In the genomic region with DNA sequence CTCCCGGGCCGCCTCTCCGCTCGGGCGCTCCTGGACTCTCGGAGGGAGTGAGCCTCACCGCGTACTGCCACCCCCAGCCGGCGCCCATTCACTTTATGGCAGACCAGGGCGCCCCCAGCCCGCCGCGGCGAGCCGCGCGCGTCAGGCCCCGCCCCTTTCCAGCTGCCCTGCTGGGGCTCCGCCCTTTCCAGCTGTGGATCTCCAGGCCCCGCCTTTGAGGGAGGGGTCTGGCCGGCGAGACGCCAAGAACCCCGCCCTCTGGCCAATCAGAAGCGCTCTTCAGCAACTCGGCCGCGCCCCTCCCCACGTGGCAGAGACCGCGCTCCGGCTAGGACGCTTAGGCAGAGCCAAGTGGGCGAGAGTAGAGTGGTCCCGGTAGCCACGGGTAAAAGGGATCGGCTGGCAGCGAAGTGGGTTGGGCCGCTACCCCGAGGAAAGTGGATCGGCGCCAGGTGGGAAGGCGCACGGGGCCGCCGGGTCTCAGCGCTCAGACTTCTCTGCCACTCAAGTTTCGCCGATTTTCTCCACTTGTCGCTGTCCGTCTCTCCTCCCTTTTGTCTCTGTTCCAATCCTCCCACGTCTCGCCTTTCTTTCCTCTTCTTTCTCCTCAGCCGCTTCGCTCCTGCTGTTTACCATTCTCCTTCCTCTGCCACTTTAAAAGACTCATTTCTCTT, we compare ENCODE assay signal across 8 cellular contexts. TPM values are rescaled to one million over a fixed set of nuclear protein-coding genes. Genes with fewer than 3 reads are reported as not detected.
DNase-seq lines count a peak whose midpoint lies in the region; ATAC-seq lines count a peak whose summit lies in the region.

A gene (minus strand): TSS at position 69 of the 674 bp plus-strand sequence. CDS start 9,432 bp downstream, outside the sequence.

- WGBS in ectodermal cell, 2 experiments, result 1% methylated on average over 57 of the region's 57 CpGs

- H3K27ac ChIP-seq in ectodermal cell (ENCODE audit: insufficient read depth, low read depth, low read length, poor library complexity, severe bottlenecking), result no peak within 1 kb of the TSS

- H3K27me3 Mint-ChIP-seq in activated CD8-positive, alpha-beta T cell treated with anti-CD3 and anti-CD28 coated beads, Interleukin-2, amount 10 ng/mL, durations not matched to agents 7 days and 5 days (ENCODE audit: low read depth), result peaks cover 48% of the 10 kb centered on the region

- no peaks in the 10 kb centered on the region for H3K9me3 ChIP-seq in ectodermal cell (ENCODE audit: control insufficient read depth, low read length)

- DNase-seq in NCI-H1417 (lab: John Stamatoyannopoulos, UW), result peak; percentile 76 to 89 (median 85)
- no peak for DNase-seq in NCI-H1417 treated with DMSO at 0.1 percent for 48 hours (lab: John Stamatoyannopoulos, UW)
- peak; percentile 40 for DNase-seq in NCI-H345 treated with DMSO at 0.1 percent for 48 hours (lab: John Stamatoyannopoulos, UW; ENCODE audit: unreplicated experiment)
- DNase-seq in activated CD8-positive, alpha-beta T cell treated with anti-CD3 and anti-CD28 coated beads, Interleukin-2, amount 10 ng/mL, durations not matched to agents 7 days and 5 days, result peak; percentile 92
- DNase-seq in lung microvascular endothelial cell (ENCODE audit: low read depth in 2 of 2), result peak; percentile 84 to 93
- peak; percentile 85 to 93 for DNase-seq in stimulated activated CD4-positive, alpha-beta T cell treated with anti-CD3 and anti-CD28 coated beads, Interleukin-4, amount 100 ng/mL, for 48 hours (ENCODE audit: low read depth in 2 of 2)

- peak within 1 kb of the TSS; percentile 68 for H3K4me3 Mint-ChIP-seq in activated CD8-positive, alpha-beta T cell treated with anti-CD3 and anti-CD28 coated beads, Interleukin-2, amount 10 ng/mL, durations not matched to agents 7 days and 5 days

- peaks cover 16% of the 10 kb centered on the region for H3K4me1 ChIP-seq in ectodermal cell (ENCODE audit: control insufficient read depth, insufficient read depth, low read length)

- peaks cover 3% of the 10 kb centered on the region for H3K36me3 Mint-ChIP-seq in activated CD8-positive, alpha-beta T cell treated with anti-CD3 and anti-CD28 coated beads, Interleukin-2, amount 10 ng/mL, durations not matched to agents 7 days and 5 days (ENCODE audit: low read depth)

- H3K36me3 ChIP-seq in ectodermal cell (ENCODE audit: control insufficient read depth, insufficient read depth, low read length), result no peaks in the 10 kb centered on the region

- peaks cover 74% of the 10 kb centered on the region for H3K27me3 ChIP-seq in ectodermal cell (ENCODE audit: control insufficient read depth, insufficient read depth, low read length, poor library complexity, severe bottlenecking)

- H3K27ac Mint-ChIP-seq in activated CD8-positive, alpha-beta T cell treated with anti-CD3 and anti-CD28 coated beads, Interleukin-2, amount 10 ng/mL, durations not matched to agents 7 days and 5 days, result no peak within 1 kb of the TSS

- CTCF ChIA-PET in activated CD8-positive, alpha-beta T cell treated with anti-CD3 and anti-CD28 coated beads, Interleukin-2, amount 10 ng/mL, durations not matched to agents 7 days and 5 days (lab: Charles Lee), result interaction anchor here (0.6 to 4.0 kb wide), 6 partner anchors 10 to 152 kb away, joined by 3 to 63 read pairs (median 5); no protein-coding TSS in a partner anchor

- peak within 1 kb of the TSS; percentile 38 for H3K4me3 ChIP-seq in ectodermal cell (ENCODE audit: insufficient read depth, low read depth, low read length)

- no peaks in the 10 kb centered on the region for H3K9me3 Mint-ChIP-seq in activated CD8-positive, alpha-beta T cell treated with anti-CD3 and anti-CD28 coated beads, Interleukin-2, amount 10 ng/mL, durations not matched to agents 7 days and 5 days (ENCODE audit: insufficient read depth)

- peak; percentile 38 for ATAC-seq in HG02885 (IDR thresholded peaks at IDR 0.05; ENCODE audit: poor library complexity, unreplicated experiment)
- peak; percentile 60 for ATAC-seq in activated CD8-positive, alpha-beta T cell treated with anti-CD3 and anti-CD28 coated beads, Interleukin-2, amount 10 ng/mL, durations not matched to agents 7 days and 5 days

- POLR2A ChIA-PET in activated CD8-positive, alpha-beta T cell treated with anti-CD3 and anti-CD28 coated beads, Interleukin-2, amount 10 ng/mL, durations not matched to agents 7 days and 5 days (lab: Charles Lee), result interaction anchor here (2.1 kb wide), 1 partner anchor 153 kb away, joined by 7 read pairs; a partner anchor contains a TSS

- H3K4me1 Mint-ChIP-seq in activated CD8-positive, alpha-beta T cell treated with anti-CD3 and anti-CD28 coated beads, Interleukin-2, amount 10 ng/mL, durations not matched to agents 7 days and 5 days (ENCODE audit: low read depth), result peaks cover 30% of the 10 kb centered on the region

RNA-seq across cellular contexts. Expression of the gene that starts here (rescaled TPM):
- not detected for total RNA-seq in activated CD8-positive, alpha-beta T cell treated with anti-CD3 and anti-CD28 coated beads, Interleukin-2, amount 10 ng/mL, durations not matched to agents 7 days and 5 days
- 1.2 TPM for polyA plus RNA-seq in ectodermal cell (2013, experiment 1 of 4)
- 1.0 TPM for polyA plus RNA-seq in ectodermal cell (2013, experiment 2 of 4)
- polyA plus RNA-seq in ectodermal cell (2013, experiment 3 of 4), result 0.64 TPM
- 0.77 TPM for polyA plus RNA-seq in ectodermal cell (2013, experiment 4 of 4)
- total RNA-seq in lung microvascular endothelial cell, result not detected in 2 replicates

Comparison
In these comparisons a context has a peak if more than half of its experiments do, and no peak if none do; other contexts are left out.
1. Peak in DNase-seq and ATAC-seq in activated CD8-positive, alpha-beta T cell treated with anti-CD3 and anti-CD28 coated beads, Interleukin-2, amount 10 ng/mL, durations not matched to agents 7 days and 5 days; RNA of the gene not detected or under 1 TPM.
2. Peak in DNase-seq in lung microvascular endothelial cell; RNA of the gene not detected or under 1 TPM.